ENCODE assay signal across 10 cellular contexts in genomic region chr14:34013714-34014055, GRCh38.
DNase-seq lines count a peak whose midpoint lies in the region; ATAC-seq and TF ChIP-seq lines count a peak whose summit lies in the region.
"Had no signal": no experiment of that assay in that cellular context is flagged by ENCODE, and none has a peak within 500 bp of the region (broad histone marks: within the 10 kb centered on the region; RNA-seq: fewer than 3 reads in every experiment).

No MANE protein-coding gene starts in this region.

- no peak overlapping the region for H3K4ac ChIP-seq in mesendoderm (ENCODE audit: low read depth, low read length)

- ATAC-seq in HG02763 (IDR thresholded peaks at IDR 0.05; ENCODE audit: unreplicated experiment): peak; percentile 49
- ATAC-seq in naive B cell (ENCODE audit: low read depth in 2 of 2): peak; percentile 46 to 58
- ATAC-seq: HCT116 had no signal

- no peak overlapping the region for H2BK15ac ChIP-seq in mesendoderm (replicated peaks; ENCODE audit: low read depth)

- no peak overlapping the region for H4K5ac ChIP-seq in mesendoderm (ENCODE audit: low read length)

- DNase-seq in SIG-M5 treated with dmso at 0.1 percent for 504 hours (lab: John Stamatoyannopoulos, UW; ENCODE audit: unreplicated experiment): peak; percentile 80
- no peak for DNase-seq in SIG-M5 (lab: John Stamatoyannopoulos, UW)
- peak; percentile 72 for DNase-seq in NCI-H2029 (lab: John Stamatoyannopoulos, UW)
- peak; percentile 21 for DNase-seq in naive B cell
- DNase-seq in CD1c-positive myeloid dendritic cell (ENCODE audit: extremely low spot score): no peak
- no peak for DNase-seq in Caco-2
- no peak for DNase-seq in mesendoderm
- DNase-seq: islet precursor cell had no signal

- H3K9me3 Mint-ChIP-seq in naive B cell (peaks cover 0 to 5% (median 0%) of the 10 kb centered on the region in 7 donors), Caco-2 (ENCODE audit: unreplicated experiment) (no peaks in the 10 kb centered on the region)

- WGBS in mesendoderm (ENCODE audit: extremely low coverage, insufficient coverage, low lambda C conversion rate): no CpG with 5 or more reads among the region's 5 CpGs

- CTCF ChIA-PET in Caco-2 (lab: Charles Lee): no interaction called here

- POLR2A ChIA-PET in Caco-2 (lab: Charles Lee): no interaction called here

- no peak overlapping the region for H3K4me2 ChIP-seq in mesendoderm (ENCODE audit: low read length)

- intact Hi-C loops in Caco-2 (cut with micrococcal nuclease; ENCODE audit: unreplicated experiment): no loop called here

- no peak overlapping the region for H2BK120ac ChIP-seq in mesendoderm (ENCODE audit: low read depth, low read length)

- no peak overlapping the region for H3K23ac ChIP-seq in mesendoderm (ENCODE audit: low read length)

- H3K79me1 ChIP-seq in mesendoderm (ENCODE audit: low read length): no peaks in the 10 kb centered on the region

- H2AK5ac ChIP-seq in mesendoderm (ENCODE audit: low read length): no peak overlapping the region

- no peak overlapping the region for H3K18ac ChIP-seq in mesendoderm (ENCODE audit: low read length)

- no peaks in the 10 kb centered on the region for H3K36me3 ChIP-seq in Caco-2 (ENCODE audit: control insufficient read depth, insufficient read depth, low read length)
- H3K36me3 ChIP-seq in mesendoderm (ENCODE audit: control insufficient read depth, insufficient read depth, low read length): no peaks in the 10 kb centered on the region

- no peak overlapping the region for H3K27ac ChIP-seq in mesendoderm (ENCODE audit: low read depth, low read length)

- BruUV-seq in Caco-2 (replicated peaks; lab: Mats Ljungman, UMichigan): no TSS peak

- no peak overlapping the region for H3K4me3 ChIP-seq in Caco-2 (ENCODE audit: low read depth, low read length)
- H3K4me3 ChIP-seq in mesendoderm (ENCODE audit: low read length): no peak overlapping the region

- H3K9me3 ChIP-seq in Caco-2: no peaks in the 10 kb centered on the region

- H3K27ac Mint-ChIP-seq in naive B cell: peak overlapping the region in 2 of 6 donors; percentile 43 to 79
- no peak overlapping the region for H3K27ac Mint-ChIP-seq in Caco-2 (ENCODE audit: unreplicated experiment)

- H3K4me3 Mint-ChIP-seq in naive B cell (peak overlapping the region; percentile 21 to 72 (median 54)), Caco-2 (ENCODE audit: unreplicated experiment) (no peak overlapping the region)

- no peaks in the 10 kb centered on the region for H3K4me1 ChIP-seq in Caco-2
- no peaks in the 10 kb centered on the region for H3K4me1 ChIP-seq in mesendoderm (ENCODE audit: control insufficient read depth, low read depth, low read length)

- no peak overlapping the region for H3K9ac ChIP-seq in mesendoderm (ENCODE audit: low read length)

- H4K8ac ChIP-seq in mesendoderm (ENCODE audit: low read depth, low read length): no peak overlapping the region

- H3K56ac ChIP-seq in mesendoderm (ENCODE audit: low read length): no peak overlapping the region

- H3K27me3 Mint-ChIP-seq in naive B cell (no peaks in the 10 kb centered on the region), Caco-2 (ENCODE audit: insufficient read depth, unreplicated experiment) (no peaks in the 10 kb centered on the region)

- no peak for TF ChIP-seq CTCF in Caco-2 (IDR thresholded peaks at IDR 0.05; ENCODE audit: insufficient read depth in 1 of 2, low read depth in 1 of 2, low read length in 1 of 2, severe bottlenecking in 1 of 2, unreplicated experiment in 1 of 2)

- H3K27me3 ChIP-seq in Caco-2 (replicated peaks; ENCODE audit: control insufficient read depth, insufficient read depth, low read length): no peaks in the 10 kb centered on the region
- no peaks in the 10 kb centered on the region for H3K27me3 ChIP-seq in mesendoderm (ENCODE audit: insufficient read depth, low read length, poor library complexity)

- no peaks in the 10 kb centered on the region for H3K79me2 ChIP-seq in mesendoderm (ENCODE audit: control insufficient read depth, insufficient read depth, low read length)

- H3K36me3 Mint-ChIP-seq in naive B cell (no peaks in the 10 kb centered on the region), Caco-2 (ENCODE audit: insufficient read depth, unreplicated experiment) (no peaks in the 10 kb centered on the region)

- H3K4me1 Mint-ChIP-seq in naive B cell (peaks cover 4 to 12% (median 10%) of the 10 kb centered on the region in 3 donors), Caco-2 (ENCODE audit: low read depth, unreplicated experiment) (no peaks in the 10 kb centered on the region)

- no peak overlapping the region for H2BK5ac ChIP-seq in mesendoderm (ENCODE audit: low read length)

Comparison
In these comparisons a context has a peak if more than half of its experiments do, and no peak if none do; other contexts are left out.
1. DNase-seq: peak in SIG-M5 treated with dmso at 0.1 percent for 504 hours (single experiment), NCI-H2029 (single experiment) and naive B cell (single experiment); none in SIG-M5 (single experiment), CD1c-positive myeloid dendritic cell (single experiment), Caco-2 (0 of 2) and mesendoderm (single experiment).